Comparison of ENCODE assay signal across 25 cellular contexts in genomic region chr5:41738695-41739354, GRCh38.
"Had no signal": no experiment of that assay in that cellular context is flagged by ENCODE, and none has a peak within 500 bp of the region (broad histone marks: within the 10 kb centered on the region; RNA-seq: fewer than 3 reads in every experiment).

No MANE protein-coding gene starts in this region.

- ATAC-seq: esophagus mucosa; gastroesophageal sphincter; heart left ventricle; left cardiac atrium; natural killer cell treated with Interleukin-12 subunit alpha and Interleukin-12 subunit beta and Interleukin-15 and Interleukin-18, amount 100 ng/mL, for 72 hours; psoas muscle; stimulated activated naive CD8-positive, alpha-beta T cell treated with anti-CD3 and anti-CD28 coated beads, Interleukin-15, Interleukin-2, amounts not matched to agents 100 U/mL and 50 U/mL, for 24 hours had no signal

- H3K27ac Mint-ChIP-seq: activated CD4-positive, alpha-beta memory T cell treated with anti-CD3 and anti-CD28 coated beads, Interleukin-2, amount 10 ng/mL, durations not matched to agents 7 days and 5 days; activated CD4-positive, alpha-beta T cell treated with anti-CD3 and anti-CD28 coated beads, Interleukin-2, amount 10 ng/mL, durations not matched to agents 24 days and 14 days; activated T-helper 1 cell treated with anti-CD3 and anti-CD28 coated beads, Interleukin-12 subunit alpha, Interleukin-12 subunit beta, Interleukin-2, Interleukin-4 antibody, amounts not matched to agents 30 ng/mL and 10 ng/mL and 1 ng/mL, durations not matched to agents 14 hours and 24 hours and 36 hours; natural killer cell treated with Interleukin-12 subunit alpha and Interleukin-12 subunit beta and Interleukin-15 and Interleukin-18, amount 100 ng/mL, for 72 hours had no signal

- H3K27me3 ChIP-seq: ascending aorta, brain microvascular endothelial cell, gastroesophageal sphincter, heart left ventricle, neutrophil, ovary, right atrium auricular region, upper lobe of left lung had no signal

- H3K4me1 ChIP-seq: ascending aorta, gastroesophageal sphincter, heart left ventricle, psoas muscle, right atrium auricular region, upper lobe of left lung had no signal

- H3K27ac ChIP-seq: ascending aorta, brain microvascular endothelial cell, gastroesophageal sphincter, heart left ventricle, neutrophil, ovary, psoas muscle, right atrium auricular region, upper lobe of left lung had no signal

- H3K4me3 ChIP-seq: ascending aorta, gastroesophageal sphincter, heart left ventricle, ovary, psoas muscle, right atrium auricular region, upper lobe of left lung had no signal

- H3K36me3 ChIP-seq: ovary had no signal

- DNase-seq: activated CD4-positive, alpha-beta memory T cell treated with anti-CD3 and anti-CD28 coated beads, Interleukin-2, amount 10 ng/mL, durations not matched to agents 7 days and 5 days; activated CD4-positive, alpha-beta T cell treated with anti-CD3 and anti-CD28 coated beads, Interleukin-2, amount 10 ng/mL, durations not matched to agents 24 days and 14 days; activated CD4-positive, CD25-positive, alpha-beta regulatory T cell; activated gamma-delta T cell; activated naive CD4-positive, alpha-beta T cell treated with anti-CD3 and anti-CD28 coated beads, Interleukin-2, amount 50 U/mL, for 16 hours; brain microvascular endothelial cell; effector memory CD4-positive, alpha-beta T cell; heart left ventricle; islet precursor cell; left cardiac atrium; ovary; psoas muscle; stimulated activated CD4-positive, alpha-beta T cell treated with anti-CD3 and anti-CD28 coated beads, Interleukin-12 subunit alpha, Interleukin-12 subunit beta, amount 100 ng/mL, for 4 hours; stimulated activated CD4-positive, alpha-beta T cell treated with anti-CD3 and anti-CD28 coated beads, Interleukin-4, amount 100 ng/mL, for 4 hours; stimulated activated naive CD8-positive, alpha-beta T cell treated with anti-CD3 and anti-CD28 coated beads, Interleukin-15, Interleukin-2, amounts not matched to agents 100 U/mL and 50 U/mL, for 24 hours; T-helper 9 cell; upper lobe of left lung had no signal

- H3K4me3 Mint-ChIP-seq: activated CD4-positive, alpha-beta memory T cell treated with anti-CD3 and anti-CD28 coated beads, Interleukin-2, amount 10 ng/mL, durations not matched to agents 7 days and 5 days; activated CD4-positive, alpha-beta T cell treated with anti-CD3 and anti-CD28 coated beads, Interleukin-2, amount 10 ng/mL, durations not matched to agents 24 days and 14 days; activated T-helper 1 cell treated with anti-CD3 and anti-CD28 coated beads, Interleukin-12 subunit alpha, Interleukin-12 subunit beta, Interleukin-2, Interleukin-4 antibody, amounts not matched to agents 30 ng/mL and 10 ng/mL and 1 ng/mL, durations not matched to agents 14 hours and 24 hours and 36 hours; central memory CD8-positive, alpha-beta T cell; natural killer cell treated with Interleukin-12 subunit alpha and Interleukin-12 subunit beta and Interleukin-15 and Interleukin-18, amount 100 ng/mL, for 72 hours had no signal

- H3K9me3 ChIP-seq: ascending aorta, gastroesophageal sphincter, neutrophil, ovary, psoas muscle, right atrium auricular region, upper lobe of left lung had no signal

- H3K27me3 Mint-ChIP-seq: activated CD4-positive, alpha-beta memory T cell treated with anti-CD3 and anti-CD28 coated beads, Interleukin-2, amount 10 ng/mL, durations not matched to agents 7 days and 5 days; activated CD4-positive, alpha-beta T cell treated with anti-CD3 and anti-CD28 coated beads, Interleukin-2, amount 10 ng/mL, durations not matched to agents 24 days and 14 days; central memory CD8-positive, alpha-beta T cell; natural killer cell treated with Interleukin-12 subunit alpha and Interleukin-12 subunit beta and Interleukin-15 and Interleukin-18, amount 100 ng/mL, for 72 hours had no signal

- H3K9me3 Mint-ChIP-seq: activated CD4-positive, alpha-beta memory T cell treated with anti-CD3 and anti-CD28 coated beads, Interleukin-2, amount 10 ng/mL, durations not matched to agents 7 days and 5 days; activated T-helper 1 cell treated with anti-CD3 and anti-CD28 coated beads, Interleukin-12 subunit alpha, Interleukin-12 subunit beta, Interleukin-2, Interleukin-4 antibody, amounts not matched to agents 30 ng/mL and 10 ng/mL and 1 ng/mL, durations not matched to agents 14 hours and 24 hours and 36 hours; central memory CD8-positive, alpha-beta T cell; natural killer cell treated with Interleukin-12 subunit alpha and Interleukin-12 subunit beta and Interleukin-15 and Interleukin-18, amount 100 ng/mL, for 72 hours had no signal

- H3K4me1 Mint-ChIP-seq: activated CD4-positive, alpha-beta memory T cell treated with anti-CD3 and anti-CD28 coated beads, Interleukin-2, amount 10 ng/mL, durations not matched to agents 7 days and 5 days; activated CD4-positive, alpha-beta T cell treated with anti-CD3 and anti-CD28 coated beads, Interleukin-2, amount 10 ng/mL, durations not matched to agents 24 days and 14 days; central memory CD8-positive, alpha-beta T cell had no signal
